ENCODE assay signal across 19 cellular contexts in the genomic region with DNA sequence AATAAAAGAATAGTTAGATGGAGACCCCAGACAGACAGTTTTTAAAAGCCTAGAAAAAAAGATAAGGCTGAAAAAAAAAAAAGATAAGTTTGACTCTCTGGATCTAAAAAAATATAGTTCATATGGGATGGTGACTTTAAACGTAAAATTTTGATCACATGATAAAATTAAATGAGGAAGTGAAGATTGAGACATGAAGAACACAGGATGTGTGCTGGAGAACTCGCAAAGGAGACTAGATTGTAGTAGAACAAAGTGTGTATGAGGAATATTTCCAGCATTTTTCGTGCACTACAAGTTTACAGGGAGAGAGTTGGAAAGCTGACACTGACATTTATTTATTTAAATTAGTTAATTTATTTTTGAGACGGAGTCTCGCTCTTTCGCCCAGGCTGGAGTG.
DNase-seq lines count a peak whose midpoint lies in the region; ATAC-seq and TF ChIP-seq lines count a peak whose summit lies in the region.
"Had no signal": no experiment of that assay in that cellular context is flagged by ENCODE, and none has a peak within 500 bp of the region (broad histone marks: within the 10 kb centered on the region; RNA-seq: fewer than 3 reads in every experiment).

No MANE protein-coding gene starts in this region.

- H3K4me2 ChIP-seq in OCI-LY3 (ENCODE audit: low read length) = peak overlapping the region; percentile 65

- H3K9me3 Mint-ChIP-seq in memory B cell = no peaks in the 10 kb centered on the region
- no peaks in the 10 kb centered on the region for H3K9me3 Mint-ChIP-seq in CD8-positive, alpha-beta T cell
- H3K9me3 Mint-ChIP-seq: activated T-helper 1 cell treated with anti-CD3 and anti-CD28 coated beads, Interleukin-12 subunit alpha, Interleukin-12 subunit beta, Interleukin-2, Interleukin-4 antibody, amounts not matched to agents 30 ng/mL and 10 ng/mL and 1 ng/mL, durations not matched to agents 14 hours and 24 hours and 36 hours; CD4-positive, alpha-beta memory T cell; stimulated activated effector memory CD8-positive, alpha-beta T cell treated with anti-CD3 and anti-CD28 coated beads, Interleukin-12 subunit alpha, Interleukin-12 subunit beta, amount 100 ng/mL, for 72 hours had no signal

- H3K4me1 Mint-ChIP-seq in memory B cell = peaks cover 29% of the 10 kb centered on the region
- H3K4me1 Mint-ChIP-seq in CD8-positive, alpha-beta T cell (ENCODE audit: low read depth) = peaks cover 10% of the 10 kb centered on the region
- H3K4me1 Mint-ChIP-seq: stimulated activated effector memory CD8-positive, alpha-beta T cell treated with anti-CD3 and anti-CD28 coated beads, Interleukin-12 subunit alpha, Interleukin-12 subunit beta, amount 100 ng/mL, for 72 hours had no signal

- H3K36me3 ChIP-seq in right atrium auricular region (no peaks in the 10 kb centered on the region), heart left ventricle (no peaks in the 10 kb centered on the region), OCI-LY3 (replicated peaks; ENCODE audit: low read depth, low read length) (no peaks in the 10 kb centered on the region), upper lobe of left lung (no peaks in the 10 kb centered on the region)
- H3K36me3 ChIP-seq in CD8-positive, alpha-beta T cell (ENCODE audit: insufficient read depth, low read length) = no peaks in the 10 kb centered on the region
- H3K36me3 ChIP-seq: esophagus squamous epithelium, MG63, WERI-Rb-1 had no signal

- TF ChIP-seq EP300 in upper lobe of left lung (IDR thresholded peaks at IDR 0.05) = no peak

- no peak for TF ChIP-seq POLR2A in heart left ventricle (IDR thresholded peaks at IDR 0.05)
- no peak for TF ChIP-seq POLR2A in upper lobe of left lung (IDR thresholded peaks at IDR 0.05)

- no peaks in the 10 kb centered on the region for H3K36me3 Mint-ChIP-seq in memory B cell
- H3K36me3 Mint-ChIP-seq in CD8-positive, alpha-beta T cell = no peaks in the 10 kb centered on the region
- H3K36me3 Mint-ChIP-seq: CD4-positive, alpha-beta memory T cell; stimulated activated effector memory CD8-positive, alpha-beta T cell treated with anti-CD3 and anti-CD28 coated beads, Interleukin-12 subunit alpha, Interleukin-12 subunit beta, amount 100 ng/mL, for 72 hours had no signal

- H3K4me1 ChIP-seq in right atrium auricular region (peaks cover 0 to 28% of the 10 kb centered on the region in 2 donors), heart left ventricle (peaks cover 0 to 61% (median 20%) of the 10 kb centered on the region in 12 donors), OCI-LY3 (ENCODE audit: low read length) (peaks cover 34% of the 10 kb centered on the region), upper lobe of left lung (peaks cover 7 to 17% (median 8%) of the 10 kb centered on the region in 4 donors)
- H3K4me1 ChIP-seq in CD8-positive, alpha-beta T cell (ENCODE audit: insufficient read depth, low read length) = no peaks in the 10 kb centered on the region

- no peak for DNase-seq in right atrium auricular region (ENCODE audit: low spot score)
- DNase-seq in heart left ventricle = no peak
- no peak for DNase-seq in memory B cell (ENCODE audit: low spot score in 2 of 2)
- DNase-seq in upper lobe of left lung = no peak
- DNase-seq in NCI-H2081 (lab: John Stamatoyannopoulos, UW) = no peak
- no peak for DNase-seq in NCI-H1417 treated with DMSO at 0.1 percent for 48 hours (lab: John Stamatoyannopoulos, UW)
- no peak for DNase-seq in CD8-positive, alpha-beta T cell
- DNase-seq: activated CD8-positive, alpha-beta memory T cell treated with anti-CD3 and anti-CD28 coated beads for 24 hours; CD4-positive, alpha-beta memory T cell; DND-41; esophagus squamous epithelium; glutamatergic neuron; MG63; NCI-H524 treated with DMSO at 0.1 percent for 48 hours; WERI-Rb-1 had no signal

- no peak for ATAC-seq in heart left ventricle
- ATAC-seq in memory B cell (ENCODE audit: low read depth) = peak; percentile 87
- no peak for ATAC-seq in upper lobe of left lung (ENCODE audit: low FRiP score in 2 of 2)
- ATAC-seq in CD8-positive, alpha-beta T cell = no peak
- ATAC-seq: stimulated activated effector memory CD8-positive, alpha-beta T cell treated with anti-CD3 and anti-CD28 coated beads, Interleukin-12 subunit alpha, Interleukin-12 subunit beta, amount 100 ng/mL, for 72 hours had no signal

- no peaks in the 10 kb centered on the region for H3K79me2 ChIP-seq in OCI-LY3 (ENCODE audit: low read length)

- H3K27ac Mint-ChIP-seq in memory B cell = peak overlapping the region; percentile 75
- no peak overlapping the region for H3K27ac Mint-ChIP-seq in CD8-positive, alpha-beta T cell
- H3K27ac Mint-ChIP-seq: activated T-helper 1 cell treated with anti-CD3 and anti-CD28 coated beads, Interleukin-12 subunit alpha, Interleukin-12 subunit beta, Interleukin-2, Interleukin-4 antibody, amounts not matched to agents 30 ng/mL and 10 ng/mL and 1 ng/mL, durations not matched to agents 14 hours and 24 hours and 36 hours; progenitor cell of endocrine pancreas; stimulated activated effector memory CD8-positive, alpha-beta T cell treated with anti-CD3 and anti-CD28 coated beads, Interleukin-12 subunit alpha, Interleukin-12 subunit beta, amount 100 ng/mL, for 72 hours had no signal

- no peaks in the 10 kb centered on the region for H4K20me1 ChIP-seq in OCI-LY3 (ENCODE audit: insufficient read depth, low read length)

- CTCF ChIA-PET in CD8-positive, alpha-beta T cell (lab: Charles Lee) = no interaction called here

- peaks cover 4% of the 10 kb centered on the region for H3K27me3 Mint-ChIP-seq in memory B cell
- peaks cover 5% of the 10 kb centered on the region for H3K27me3 Mint-ChIP-seq in CD8-positive, alpha-beta T cell (ENCODE audit: low read depth)
- H3K27me3 Mint-ChIP-seq: progenitor cell of endocrine pancreas had no signal

- H3K9me3 ChIP-seq in right atrium auricular region = no peaks in the 10 kb centered on the region
- H3K9me3 ChIP-seq in heart left ventricle = no peaks in the 10 kb centered on the region
- H3K9me3 ChIP-seq in OCI-LY3 (ENCODE audit: insufficient read depth, low read length) = no peaks in the 10 kb centered on the region
- H3K9me3 ChIP-seq in upper lobe of left lung = no peaks in the 10 kb centered on the region
- H3K9me3 ChIP-seq in CD8-positive, alpha-beta T cell (ENCODE audit: low read length) = no peaks in the 10 kb centered on the region
- H3K9me3 ChIP-seq: esophagus squamous epithelium, MG63 had no signal

- H3K9ac ChIP-seq in OCI-LY3 (ENCODE audit: low read length) = peak overlapping the region; percentile 66; the same call in 1 of the 2 replicates

- no peak for TF ChIP-seq CTCF in right atrium auricular region (IDR thresholded peaks at IDR 0.05)
- no peak for TF ChIP-seq CTCF in heart left ventricle (IDR thresholded peaks at IDR 0.05)
- no peak for TF ChIP-seq CTCF in OCI-LY3 (IDR thresholded peaks at IDR 0.05; ENCODE audit: low read depth, low read length)
- no peak for TF ChIP-seq CTCF in upper lobe of left lung (IDR thresholded peaks at IDR 0.05)
- no peak for TF ChIP-seq CTCF in CD8-positive, alpha-beta T cell (IDR thresholded peaks at IDR 0.05)

- WGBS in heart left ventricle, 4 donors = 67 to 78% (median 70%) methylated on average over 6 of the region's 6 CpGs
- WGBS in upper lobe of left lung, 2 donors = 55 to 73% methylated on average over 6 of the region's 6 CpGs

- H3K27me3 ChIP-seq in right atrium auricular region (no peaks in the 10 kb centered on the region), heart left ventricle (no peaks in the 10 kb centered on the region), OCI-LY3 (ENCODE audit: low read depth, low read length) (no peaks in the 10 kb centered on the region), upper lobe of left lung (no peaks in the 10 kb centered on the region)
- H3K27me3 ChIP-seq in CD8-positive, alpha-beta T cell (ENCODE audit: insufficient read depth, low read length) = no peaks in the 10 kb centered on the region
- H3K27me3 ChIP-seq: esophagus squamous epithelium, MG63 had no signal

- POLR2A ChIA-PET in CD8-positive, alpha-beta T cell (lab: Charles Lee) = no interaction called here

- no peak overlapping the region for H2AFZ ChIP-seq in OCI-LY3 (ENCODE audit: low read depth, low read length)

- peak overlapping the region; percentile 16 to 63 for H3K27ac ChIP-seq in right atrium auricular region
- H3K27ac ChIP-seq in heart left ventricle = peak overlapping the region in 4 of 12 donors; percentile 10 to 86 (median 48)
- H3K27ac ChIP-seq in OCI-LY3 (ENCODE audit: low read length) = peak overlapping the region; percentile 56
- peak overlapping the region in 3 of 4 donors; percentile 40 to 69 (median 57) for H3K27ac ChIP-seq in upper lobe of left lung
- H3K27ac ChIP-seq in CD8-positive, alpha-beta T cell (ENCODE audit: low read depth, low read length) = no peak overlapping the region
- H3K27ac ChIP-seq: WERI-Rb-1 had no signal

- peak overlapping the region; percentile 59 for H3K4me3 Mint-ChIP-seq in memory B cell
- H3K4me3 Mint-ChIP-seq in CD8-positive, alpha-beta T cell = no peak overlapping the region
- H3K4me3 Mint-ChIP-seq: activated T-helper 1 cell treated with anti-CD3 and anti-CD28 coated beads, Interleukin-12 subunit alpha, Interleukin-12 subunit beta, Interleukin-2, Interleukin-4 antibody, amounts not matched to agents 30 ng/mL and 10 ng/mL and 1 ng/mL, durations not matched to agents 14 hours and 24 hours and 36 hours; CD4-positive, alpha-beta memory T cell; stimulated activated effector memory CD8-positive, alpha-beta T cell treated with anti-CD3 and anti-CD28 coated beads, Interleukin-12 subunit alpha, Interleukin-12 subunit beta, amount 100 ng/mL, for 72 hours had no signal

- intact Hi-C loops in heart left ventricle (cut with DNase I) = no loop called here
- intact Hi-C loops in CD8-positive, alpha-beta T cell (cut with DNase I, micrococcal nuclease) = no loop called here

- H3K4me3 ChIP-seq in right atrium auricular region = no peak overlapping the region
- no peak overlapping the region for H3K4me3 ChIP-seq in heart left ventricle
- H3K4me3 ChIP-seq in OCI-LY3 (ENCODE audit: low read length) = peak overlapping the region; percentile 26
- no peak overlapping the region for H3K4me3 ChIP-seq in upper lobe of left lung
- H3K4me3 ChIP-seq in CD8-positive, alpha-beta T cell (ENCODE audit: low read depth, low read length) = no peak overlapping the region
- H3K4me3 ChIP-seq: esophagus squamous epithelium, MG63 had no signal
